ENCODE assay signal across 9 cellular contexts in the genomic region with DNA sequence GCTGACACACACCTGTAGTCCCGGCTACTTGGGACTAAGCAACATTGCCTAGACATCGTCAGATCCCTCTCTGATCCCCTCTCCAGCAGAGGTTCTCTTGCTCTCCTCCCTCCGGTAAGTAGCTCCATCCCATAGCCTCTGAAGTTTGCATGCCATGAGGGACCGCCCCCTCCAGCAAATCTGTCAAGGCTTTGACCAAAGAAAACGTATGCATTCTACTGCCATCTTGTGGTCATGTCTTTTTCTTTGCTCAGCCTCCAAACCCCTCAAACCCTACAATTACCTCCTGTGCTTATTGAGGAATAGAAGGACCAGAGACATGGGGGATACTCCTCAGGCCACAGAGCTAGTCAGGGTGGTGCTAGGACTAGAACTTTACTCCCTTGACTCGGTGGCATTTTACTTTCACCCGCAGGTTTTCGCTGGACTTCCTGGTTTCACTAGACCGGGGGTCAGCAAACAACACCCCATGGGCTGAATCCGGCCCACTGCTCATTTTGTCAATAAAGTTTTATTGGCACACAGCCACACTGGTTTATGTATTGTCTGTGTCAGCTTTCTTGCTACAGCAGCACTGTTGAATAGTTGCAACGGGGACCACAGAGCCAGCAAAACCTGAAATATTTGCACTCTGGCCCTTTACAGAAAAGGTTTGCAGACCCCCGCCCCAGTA.
DNase-seq lines count a peak whose midpoint lies in the region; ATAC-seq, FAIRE-seq and TF ChIP-seq lines count a peak whose summit lies in the region.
"Had no signal": no experiment of that assay in that cellular context is flagged by ENCODE, and none has a peak within 500 bp of the region (broad histone marks: within the 10 kb centered on the region; RNA-seq: fewer than 3 reads in every experiment).

No MANE protein-coding gene starts in this region.

- no peaks in the 10 kb centered on the region for H3K27me3 ChIP-seq in brain microvascular endothelial cell (replicated peaks)

- TF ChIP-seq POLR2A in GM12892 (IDR thresholded peaks at IDR 0.05; ENCODE audit: low read depth, low read length) = no peak

- H3K4me3 ChIP-seq in brain microvascular endothelial cell (ENCODE audit: low read depth, low read length) = no peak overlapping the region

- no peaks in the 10 kb centered on the region for H3K9me3 Mint-ChIP-seq in activated CD8-positive, alpha-beta memory T cell treated with anti-CD3 and anti-CD28 coated beads, Interleukin-2, amount 10 ng/mL, durations not matched to agents 7 days and 5 days (ENCODE audit: low read depth)

- in situ Hi-C loops in brain microvascular endothelial cell (cut with HindIII; ENCODE audit: low pct_ligation_motif_present, low sequenced_read_pairs) = no loop called here

- no peaks in the 10 kb centered on the region for H3K36me3 Mint-ChIP-seq in activated CD8-positive, alpha-beta memory T cell treated with anti-CD3 and anti-CD28 coated beads, Interleukin-2, amount 10 ng/mL, durations not matched to agents 7 days and 5 days

- CTCF ChIA-PET in activated CD8-positive, alpha-beta memory T cell treated with anti-CD3 and anti-CD28 coated beads, Interleukin-2, amount 10 ng/mL, durations not matched to agents 7 days and 5 days (lab: Charles Lee) = no interaction called here

- no peak for FAIRE-seq in GM12892 (lab: Jason Lieb, UNC)

- DNase-seq in DMS114 treated with DMSO at 0.1 percent for 48 hours (lab: John Stamatoyannopoulos, UW; ENCODE audit: unreplicated experiment) = peak; percentile 71
- peak; percentile 33 for DNase-seq in HK-2 (ENCODE audit: unreplicated experiment)
- peak; percentile 85 for DNase-seq in NCI-H748 (lab: John Stamatoyannopoulos, UW; ENCODE audit: unreplicated experiment)
- DNase-seq in brain microvascular endothelial cell = peak; percentile 63
- peak; percentile 50 for DNase-seq in medulla oblongata (ENCODE audit: extremely low spot score)
- no peak for DNase-seq in GM12892 (ENCODE audit: insufficient read length)
- no peak for DNase-seq in activated CD8-positive, alpha-beta memory T cell treated with anti-CD3 and anti-CD28 coated beads, Interleukin-2, amount 10 ng/mL, durations not matched to agents 7 days and 5 days

- H3K4me3 Mint-ChIP-seq in activated CD8-positive, alpha-beta memory T cell treated with anti-CD3 and anti-CD28 coated beads, Interleukin-2, amount 10 ng/mL, durations not matched to agents 7 days and 5 days = no peak overlapping the region
- H3K4me3 Mint-ChIP-seq: memory B cell had no signal

- H3K27me3 Mint-ChIP-seq in activated CD8-positive, alpha-beta memory T cell treated with anti-CD3 and anti-CD28 coated beads, Interleukin-2, amount 10 ng/mL, durations not matched to agents 7 days and 5 days = no peaks in the 10 kb centered on the region

- no peaks in the 10 kb centered on the region for H3K4me1 Mint-ChIP-seq in activated CD8-positive, alpha-beta memory T cell treated with anti-CD3 and anti-CD28 coated beads, Interleukin-2, amount 10 ng/mL, durations not matched to agents 7 days and 5 days
- H3K4me1 Mint-ChIP-seq: memory B cell had no signal

- H3K27ac ChIP-seq in brain microvascular endothelial cell = no peak overlapping the region

- no peak for ATAC-seq in GM21529 (IDR thresholded peaks at IDR 0.05; ENCODE audit: unreplicated experiment)
- no peak for ATAC-seq in activated CD8-positive, alpha-beta memory T cell treated with anti-CD3 and anti-CD28 coated beads, Interleukin-2, amount 10 ng/mL, durations not matched to agents 7 days and 5 days

- peak; percentile 61 for TF ChIP-seq CTCF in brain microvascular endothelial cell (IDR thresholded peaks at IDR 0.05; ENCODE audit: low read depth, low read length, missing control alignments)

- H3K27ac Mint-ChIP-seq in activated CD8-positive, alpha-beta memory T cell treated with anti-CD3 and anti-CD28 coated beads, Interleukin-2, amount 10 ng/mL, durations not matched to agents 7 days and 5 days = no peak overlapping the region
- H3K27ac Mint-ChIP-seq: memory B cell had no signal

- H3K36me3 ChIP-seq in brain microvascular endothelial cell (replicated peaks) = no peaks in the 10 kb centered on the region

Comparison
In these comparisons a context has a peak if more than half of its experiments do, and no peak if none do; other contexts are left out.
1. DNase-seq: peak in DMS114 treated with DMSO at 0.1 percent for 48 hours (single experiment), HK-2 (single experiment), NCI-H748 (single experiment), brain microvascular endothelial cell (single experiment) and medulla oblongata (single experiment); none in GM12892 (single experiment) and activated CD8-positive, alpha-beta memory T cell treated with anti-CD3 and anti-CD28 coated beads, Interleukin-2, amount 10 ng/mL, durations not matched to agents 7 days and 5 days (single experiment).